Comparison of ENCODE assay signal across 8 cellular contexts in genomic region chr6:169212897-169213813, GRCh38. TPM values are rescaled to one million over a fixed set of nuclear protein-coding genes. Genes with fewer than 3 reads are reported as not detected.
DNase-seq lines count a peak whose midpoint lies in the region; ATAC-seq, FAIRE-seq and TF ChIP-seq lines count a peak whose summit lies in the region.

No MANE protein-coding gene starts in this region.

- peak overlapping the region; percentile 81 to 93 (median 86) for H3K27ac ChIP-seq in transverse colon

- no peaks in the 10 kb centered on the region for H3K9me3 ChIP-seq in transverse colon

- H3K27me3 ChIP-seq in H7 (ENCODE audit: control insufficient read depth, insufficient read depth, low read length), result no peaks in the 10 kb centered on the region
- no peaks in the 10 kb centered on the region for H3K27me3 ChIP-seq in transverse colon

- DNase-seq in H7 (peak; percentile 97), M059J (ENCODE audit: low read depth) (peak; percentile 90), T-helper 1 cell (peak; percentile 69 to 91 (median 80)), amniotic epithelial cell (ENCODE audit: low read depth) (peak; percentile 89), left cardiac atrium (peak; percentile 94), posterior cingulate gyrus (peak; percentile 86 to 99 (median 91)), transverse colon (peak; percentile 94)

- intact Hi-C loops in left cardiac atrium (cut with DNase I), result no loop called here
- intact Hi-C loops in posterior cingulate gyrus (cut with DNase I), result loop anchor here (5.0 to 10.0 kb wide), 2 partner anchors 39 to 68 kb away; partner anchors contain the start of gene THBS2
- intact Hi-C loops in transverse colon (cut with DNase I; ENCODE audit: low total_unique reads), result no loop called here

- peaks cover 5 to 24% (median 22%) of the 10 kb centered on the region in 4 donors for H3K4me1 ChIP-seq in transverse colon

- H3K4me3 ChIP-seq in H7 (ENCODE audit: insufficient read depth, low read depth, low read length) (peak overlapping the region; percentile 16; the same call in 1 of the 2 replicates), transverse colon (peak overlapping the region in 3 of 4 donors; percentile 23 to 44 (median 25))

- in situ Hi-C loops in transverse colon (cut with MboI; ENCODE audit: low pct_ligation_motif_present in 1 of 4, low pct_unique_long_range_greater_than_20kb in 1 of 4, low sequenced_read_pairs in 3 of 4), result no loop called here

- FAIRE-seq in G401.6 (lab: Jason Lieb, UNC), result peak; percentile 83

- peak in 3 of 5 experiments; percentile 32 to 47 (median 46) for TF ChIP-seq CTCF in transverse colon (IDR thresholded peaks at IDR 0.05)

- TF ChIP-seq POLR2A in transverse colon (IDR thresholded peaks at IDR 0.05), result peak; percentile 29

- 1 to 28% methylated on average over 6 to 53 of the region's 56 CpGs for WGBS in transverse colon (ENCODE audit: low coverage in 1 of 2), 2 donors

- H3K36me3 ChIP-seq in H7 (replicated peaks; ENCODE audit: control insufficient read depth, insufficient read depth, low read length) (no peaks in the 10 kb centered on the region), transverse colon (no peaks in the 10 kb centered on the region)

- ATAC-seq in left cardiac atrium, result peak; percentile 98

- no peak for TF ChIP-seq EP300 in transverse colon (IDR thresholded peaks at IDR 0.05; ENCODE audit: low read depth)

RNA-seq across cellular contexts. Expression of gene THBS2, which starts 40.5 kb away (rescaled TPM):
- 12.7 and 13.3 TPM in 2 replicates for total RNA-seq in H7 (2014; rRNA removed; shearing (Covaris generic))
- 109 and 164 TPM in 2 replicates for total RNA-seq in M059J (2014; rRNA removed; shearing (Covaris generic))
- 10 to 100 TPM; 22.7 to 74.8 TPM for total RNA-seq in left cardiac atrium
- 10 to 100 TPM; 11.5 to 25.5 (median 18.1) TPM for total RNA-seq in transverse colon

Comparison
In these comparisons a context has a peak if more than half of its experiments do, and no peak if none do; other contexts are left out.
1. Peak in every context shown above with its lines: DNase-seq, ATAC-seq, H3K4me3 ChIP-seq and H3K27ac ChIP-seq.